ENCODE assay signal across 12 cellular contexts in the genomic region with DNA sequence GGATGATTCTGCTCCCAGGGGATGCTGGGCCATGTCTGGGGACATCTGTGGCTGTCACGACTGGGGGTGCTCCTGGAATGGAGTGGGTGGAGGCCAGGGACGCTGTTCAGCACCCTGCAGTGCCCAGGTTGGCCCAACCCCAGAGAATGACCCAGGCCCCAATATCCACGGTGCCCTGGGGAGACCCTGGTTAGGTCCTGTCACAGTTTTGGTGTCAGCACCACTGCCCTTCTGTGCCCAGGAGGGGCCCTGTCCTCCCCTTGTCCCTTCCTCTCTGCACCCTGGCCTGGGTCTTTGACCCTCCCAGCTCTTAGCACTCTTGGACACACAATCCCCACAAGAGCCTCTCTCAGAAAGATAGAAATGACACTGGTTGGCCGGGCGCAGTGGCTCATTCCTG.
DNase-seq lines count a peak whose midpoint lies in the region; ATAC-seq and TF ChIP-seq lines count a peak whose summit lies in the region.
"Had no signal": no experiment of that assay in that cellular context is flagged by ENCODE, and none has a peak within 500 bp of the region (broad histone marks: within the 10 kb centered on the region; RNA-seq: fewer than 3 reads in every experiment).

No MANE protein-coding gene starts in this region.

- H3K4me2 ChIP-seq in OCI-LY3 (ENCODE audit: low read length) = peak overlapping the region; percentile 96

- peaks cover 3% of the 10 kb centered on the region for H3K9me3 Mint-ChIP-seq in activated naive CD4-positive, alpha-beta T cell treated with anti-CD3 and anti-CD28 coated beads, Interleukin-2, amount 10 ng/mL, durations not matched to agents 7 days and 5 days
- no peaks in the 10 kb centered on the region for H3K9me3 Mint-ChIP-seq in stimulated activated naive B cell treated with anti-CD40 and anti-IgM and Interleukin-4, amounts not matched to agents 10 μg/mL and 1 μg/mL and 100 μg/mL, for 72 hours

- ATAC-seq in esophagus mucosa (peak; percentile 11), GM18870 (IDR thresholded peaks at IDR 0.05; ENCODE audit: unreplicated experiment) (no peak)
- ATAC-seq in stimulated activated naive B cell treated with anti-CD40 and anti-IgM and Interleukin-4, amounts not matched to agents 10 μg/mL and 1 μg/mL and 100 μg/mL, for 72 hours (replicated peaks) = no peak

- H3K9me3 ChIP-seq in OCI-LY3 (ENCODE audit: insufficient read depth, low read length) = no peaks in the 10 kb centered on the region
- H3K9me3 ChIP-seq: neutrophil had no signal

- CTCF ChIA-PET in activated naive CD4-positive, alpha-beta T cell treated with anti-CD3 and anti-CD28 coated beads, Interleukin-2, amount 10 ng/mL, durations not matched to agents 7 days and 5 days (lab: Charles Lee) = interaction anchor here (0.9 to 1.8 kb wide), 4 partner anchors 19 to 259 kb away, joined by 3 to 5 read pairs (median 3); a partner anchor contains a TSS

- peaks cover 77% of the 10 kb centered on the region for H3K4me1 Mint-ChIP-seq in activated naive CD4-positive, alpha-beta T cell treated with anti-CD3 and anti-CD28 coated beads, Interleukin-2, amount 10 ng/mL, durations not matched to agents 7 days and 5 days
- peaks cover 42 to 74% of the 10 kb centered on the region in 2 donors for H3K4me1 Mint-ChIP-seq in stimulated activated naive B cell treated with anti-CD40 and anti-IgM and Interleukin-4, amounts not matched to agents 10 μg/mL and 1 μg/mL and 100 μg/mL, for 72 hours

- H3K27me3 ChIP-seq in OCI-LY3 (ENCODE audit: low read depth, low read length) = no peaks in the 10 kb centered on the region

- H3K4me3 Mint-ChIP-seq in activated naive CD4-positive, alpha-beta T cell treated with anti-CD3 and anti-CD28 coated beads, Interleukin-2, amount 10 ng/mL, durations not matched to agents 7 days and 5 days = peak overlapping the region; percentile 83
- peak overlapping the region; percentile 89 to 94 for H3K4me3 Mint-ChIP-seq in stimulated activated naive B cell treated with anti-CD40 and anti-IgM and Interleukin-4, amounts not matched to agents 10 μg/mL and 1 μg/mL and 100 μg/mL, for 72 hours

- H2AFZ ChIP-seq in OCI-LY3 (ENCODE audit: low read depth, low read length) = peak overlapping the region; percentile 4; the same call in 1 of the 2 replicates

- H3K79me2 ChIP-seq in OCI-LY3 (ENCODE audit: low read length) = no peaks in the 10 kb centered on the region

- H3K4me3 ChIP-seq in OCI-LY3 (ENCODE audit: low read length) = peak overlapping the region; percentile 83

- H3K27ac Mint-ChIP-seq in activated naive CD4-positive, alpha-beta T cell treated with anti-CD3 and anti-CD28 coated beads, Interleukin-2, amount 10 ng/mL, durations not matched to agents 7 days and 5 days = peak overlapping the region; percentile 100
- peak overlapping the region; percentile 97 for H3K27ac Mint-ChIP-seq in stimulated activated naive B cell treated with anti-CD40 and anti-IgM and Interleukin-4, amounts not matched to agents 10 μg/mL and 1 μg/mL and 100 μg/mL, for 72 hours

- peaks cover 51% of the 10 kb centered on the region for H3K4me1 ChIP-seq in OCI-LY3 (ENCODE audit: low read length)

- no peaks in the 10 kb centered on the region for H4K20me1 ChIP-seq in OCI-LY3 (ENCODE audit: insufficient read depth, low read length)

- peak overlapping the region; percentile 87 for H3K9ac ChIP-seq in OCI-LY3 (ENCODE audit: low read length)

- H3K27me3 Mint-ChIP-seq in activated naive CD4-positive, alpha-beta T cell treated with anti-CD3 and anti-CD28 coated beads, Interleukin-2, amount 10 ng/mL, durations not matched to agents 7 days and 5 days = no peaks in the 10 kb centered on the region
- no peaks in the 10 kb centered on the region for H3K27me3 Mint-ChIP-seq in stimulated activated naive B cell treated with anti-CD40 and anti-IgM and Interleukin-4, amounts not matched to agents 10 μg/mL and 1 μg/mL and 100 μg/mL, for 72 hours

- H3K27ac ChIP-seq in OCI-LY3 (ENCODE audit: low read length) = peak overlapping the region; percentile 93
- H3K27ac ChIP-seq: neutrophil had no signal

- no peak for TF ChIP-seq CTCF in OCI-LY3 (IDR thresholded peaks at IDR 0.05; ENCODE audit: low read depth, low read length)

- H3K36me3 Mint-ChIP-seq in activated naive CD4-positive, alpha-beta T cell treated with anti-CD3 and anti-CD28 coated beads, Interleukin-2, amount 10 ng/mL, durations not matched to agents 7 days and 5 days = no peaks in the 10 kb centered on the region
- no peaks in the 10 kb centered on the region for H3K36me3 Mint-ChIP-seq in stimulated activated naive B cell treated with anti-CD40 and anti-IgM and Interleukin-4, amounts not matched to agents 10 μg/mL and 1 μg/mL and 100 μg/mL, for 72 hours

- no peaks in the 10 kb centered on the region for H3K36me3 ChIP-seq in OCI-LY3 (replicated peaks; ENCODE audit: low read depth, low read length)

- no peak for DNase-seq in activated naive CD4-positive, alpha-beta T cell treated with anti-CD3 and anti-CD28 coated beads, Interleukin-2, amount 10 ng/mL, durations not matched to agents 7 days and 5 days
- DNase-seq in activated naive CD4-positive, alpha-beta T cell (lab: John Stamatoyannopoulos, UW) = no peak
- no peak for DNase-seq in stimulated activated naive B cell treated with anti-CD40 and anti-IgM and Interleukin-4, amounts not matched to agents 10 μg/mL and 1 μg/mL and 100 μg/mL, for 72 hours
- no peak for DNase-seq in anterior cingulate cortex (lab: John Stamatoyannopoulos, UW)
- no peak for DNase-seq in stimulated activated CD4-positive, alpha-beta T cell treated with anti-CD3 and anti-CD28 coated beads, Interleukin-2, amount 100 ng/mL, for 48 hours
- DNase-seq: DMS53, KBM-7, NCI-H1694 had no signal
